Comparison of ENCODE assay signal across 1 cellular context in the genomic region with DNA sequence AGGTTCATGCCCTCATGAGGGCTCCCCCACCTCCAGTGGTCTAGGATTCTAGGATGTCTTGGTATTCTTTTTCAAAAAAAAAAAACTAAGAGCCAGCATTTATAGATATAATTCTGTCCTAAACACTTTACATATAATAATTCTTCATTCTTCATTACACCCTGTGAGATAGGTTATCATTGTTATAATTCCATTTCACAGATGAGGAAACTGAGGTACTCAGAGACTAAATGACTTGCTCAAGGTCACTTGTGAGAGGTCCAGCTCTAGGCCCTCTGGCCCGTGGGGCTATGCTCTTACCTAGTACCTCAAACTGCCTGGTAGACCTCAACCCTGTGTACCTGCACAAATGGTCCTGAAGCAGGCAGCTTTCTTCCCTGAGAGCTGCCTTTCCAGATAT.
TF ChIP-seq lines count a peak whose summit lies in the region.

No MANE protein-coding gene starts in this region.

TF ChIP-seq in GM23338, 12 proteins besides CTCF, POLR2A, EP300 and RAD21:
- TF ChIP-seq EZH2phosphoT487 (IDR thresholded peaks at IDR 0.05; ENCODE audit: unreplicated experiment): no peak
- TF ChIP-seq, protein P1, sequence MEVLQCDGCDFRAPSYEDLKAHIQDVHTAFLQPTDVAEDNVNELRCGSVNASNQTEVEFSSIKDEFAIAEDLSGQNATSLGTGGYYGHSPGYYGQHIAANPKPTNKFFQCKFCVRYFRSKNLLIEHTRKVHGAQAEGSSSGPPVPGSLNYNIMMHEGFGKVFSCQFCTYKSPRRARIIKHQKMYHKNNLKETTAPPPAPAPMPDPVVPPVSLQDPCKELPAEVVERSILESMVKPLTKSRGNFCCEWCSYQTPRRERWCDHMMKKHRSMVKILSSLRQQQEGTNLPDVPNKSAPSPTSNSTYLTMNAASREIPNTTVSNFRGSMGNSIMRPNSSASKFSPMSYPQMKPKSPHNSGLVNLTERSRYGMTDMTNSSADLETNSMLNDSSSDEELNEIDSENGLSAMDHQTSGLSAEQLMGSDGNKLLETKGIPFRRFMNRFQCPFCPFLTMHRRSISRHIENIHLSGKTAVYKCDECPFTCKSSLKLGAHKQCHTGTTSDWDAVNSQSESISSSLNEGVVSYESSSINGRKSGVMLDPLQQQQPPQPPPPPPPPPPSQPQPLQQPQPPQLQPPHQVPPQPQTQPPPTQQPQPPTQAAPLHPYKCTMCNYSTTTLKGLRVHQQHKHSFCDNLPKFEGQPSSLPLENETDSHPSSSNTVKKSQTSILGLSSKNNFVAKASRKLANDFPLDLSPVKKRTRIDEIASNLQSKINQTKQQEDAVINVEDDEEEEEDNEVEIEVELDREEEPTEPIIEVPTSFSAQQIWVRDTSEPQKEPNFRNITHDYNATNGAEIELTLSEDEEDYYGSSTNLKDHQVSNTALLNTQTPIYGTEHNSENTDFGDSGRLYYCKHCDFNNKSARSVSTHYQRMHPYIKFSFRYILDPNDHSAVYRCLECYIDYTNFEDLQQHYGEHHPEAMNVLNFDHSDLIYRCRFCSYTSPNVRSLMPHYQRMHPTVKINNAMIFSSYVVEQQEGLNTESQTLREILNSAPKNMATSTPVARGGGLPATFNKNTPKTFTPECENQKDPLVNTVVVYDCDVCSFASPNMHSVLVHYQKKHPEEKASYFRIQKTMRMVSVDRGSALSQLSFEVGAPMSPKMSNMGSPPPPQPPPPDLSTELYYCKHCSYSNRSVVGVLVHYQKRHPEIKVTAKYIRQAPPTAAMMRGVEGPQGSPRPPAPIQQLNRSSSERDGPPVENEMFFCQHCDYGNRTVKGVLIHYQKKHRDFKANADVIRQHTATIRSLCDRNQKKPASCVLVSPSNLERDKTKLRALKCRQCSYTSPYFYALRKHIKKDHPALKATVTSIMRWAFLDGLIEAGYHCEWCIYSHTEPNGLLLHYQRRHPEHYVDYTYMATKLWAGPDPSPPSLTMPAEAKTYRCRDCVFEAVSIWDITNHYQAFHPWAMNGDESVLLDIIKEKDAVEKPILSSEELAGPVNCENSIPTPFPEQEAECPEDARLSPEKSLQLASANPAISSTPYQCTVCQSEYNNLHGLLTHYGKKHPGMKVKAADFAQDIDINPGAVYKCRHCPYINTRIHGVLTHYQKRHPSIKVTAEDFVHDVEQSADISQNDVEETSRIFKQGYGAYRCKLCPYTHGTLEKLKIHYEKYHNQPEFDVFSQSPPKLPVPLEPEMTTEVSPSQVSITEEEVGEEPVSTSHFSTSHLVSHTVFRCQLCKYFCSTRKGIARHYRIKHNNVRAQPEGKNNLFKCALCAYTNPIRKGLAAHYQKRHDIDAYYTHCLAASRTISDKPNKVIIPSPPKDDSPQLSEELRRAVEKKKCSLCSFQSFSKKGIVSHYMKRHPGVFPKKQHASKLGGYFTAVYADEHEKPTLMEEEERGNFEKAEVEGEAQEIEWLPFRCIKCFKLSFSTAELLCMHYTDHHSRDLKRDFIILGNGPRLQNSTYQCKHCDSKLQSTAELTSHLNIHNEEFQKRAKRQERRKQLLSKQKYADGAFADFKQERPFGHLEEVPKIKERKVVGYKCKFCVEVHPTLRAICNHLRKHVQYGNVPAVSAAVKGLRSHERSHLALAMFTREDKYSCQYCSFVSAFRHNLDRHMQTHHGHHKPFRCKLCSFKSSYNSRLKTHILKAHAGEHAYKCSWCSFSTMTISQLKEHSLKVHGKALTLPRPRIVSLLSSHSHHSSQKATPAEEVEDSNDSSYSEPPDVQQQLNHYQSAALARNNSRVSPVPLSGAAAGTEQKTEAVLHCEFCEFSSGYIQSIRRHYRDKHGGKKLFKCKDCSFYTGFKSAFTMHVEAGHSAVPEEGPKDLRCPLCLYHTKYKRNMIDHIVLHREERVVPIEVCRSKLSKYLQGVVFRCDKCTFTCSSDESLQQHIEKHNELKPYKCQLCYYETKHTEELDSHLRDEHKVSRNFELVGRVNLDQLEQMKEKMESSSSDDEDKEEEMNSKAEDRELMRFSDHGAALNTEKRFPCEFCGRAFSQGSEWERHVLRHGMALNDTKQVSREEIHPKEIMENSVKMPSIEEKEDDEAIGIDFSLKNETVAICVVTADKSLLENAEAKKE (CRISPR knock-in tag; IDR thresholded peaks at IDR 0.05): no peak
- TF ChIP-seq POLR2AphosphoS5 (IDR thresholded peaks at IDR 0.05; ENCODE audit: low read depth): no peak
TF ChIP-seq in GM23338: peak in this region for 0.
